ENCODE assay signal across 1 cellular context in the genomic region with DNA sequence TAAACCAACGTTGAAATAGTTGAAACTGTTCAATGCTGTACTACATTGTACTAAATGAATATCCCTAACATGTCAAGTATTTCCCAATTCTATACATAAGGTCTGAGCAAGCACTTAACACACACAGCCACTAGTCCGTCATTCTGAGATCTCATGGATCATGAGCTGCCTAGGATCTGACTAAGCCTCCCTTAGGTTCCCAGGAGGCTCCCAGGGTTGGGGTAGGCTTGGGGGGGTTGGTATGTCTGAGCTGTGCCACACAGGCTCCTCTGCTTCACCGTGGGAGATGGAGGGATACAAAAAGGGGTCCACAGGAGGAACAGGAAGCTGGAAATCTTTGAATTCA.
TF ChIP-seq lines count a peak whose summit lies in the region.

No MANE protein-coding gene starts in this region.

TF ChIP-seq in GM12878, 131 proteins besides CTCF, POLR2A, EP300 and RAD21:
- TF ChIP-seq IKZF1 (conservative IDR thresholded peaks at IDR 0.05), result 0 out of 2 replicates have a peak, but pooled peaks have one; percentile 16
- TF ChIP-seq KLF5 (IDR thresholded peaks at IDR 0.05; ENCODE audit: partially characterized antibody), result no peak
TF ChIP-seq in GM12878: peak in this region for 1.
